In the genomic region with DNA sequence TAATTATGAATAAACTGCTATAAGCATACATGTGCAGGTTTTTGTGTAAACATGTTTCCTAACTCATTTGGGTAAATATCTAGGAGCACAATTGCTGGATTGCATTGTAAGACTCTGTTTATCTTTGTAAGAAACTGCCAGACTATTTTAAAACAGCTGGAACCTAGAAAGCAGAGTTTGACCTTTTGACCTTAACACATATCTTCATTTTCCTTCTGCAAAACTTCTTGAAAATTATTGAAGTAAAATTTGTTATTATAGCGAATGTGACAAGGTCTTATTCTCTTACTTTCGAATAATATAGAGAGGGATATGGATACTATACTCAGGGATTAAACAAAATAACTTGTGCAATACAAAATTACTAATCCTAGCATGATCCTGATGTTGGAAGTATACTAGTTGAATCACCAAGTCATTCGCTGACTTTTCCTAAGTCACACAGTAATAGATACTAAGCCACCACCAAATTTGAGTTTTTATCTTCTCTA, we compare ENCODE assay signal across 10 cellular contexts. TPM values are rescaled to one million over a fixed set of nuclear protein-coding genes. Genes with fewer than 3 reads are reported as not detected.
DNase-seq lines count a peak whose midpoint lies in the region; ATAC-seq and TF ChIP-seq lines count a peak whose summit lies in the region.
"Had no signal": no experiment of that assay in that cellular context is flagged by ENCODE, and none has a peak within 500 bp of the region (broad histone marks: within the 10 kb centered on the region; RNA-seq: fewer than 3 reads in every experiment).

No MANE protein-coding gene starts in this region.

- intact Hi-C loops in esophagus squamous epithelium (cut with DNase I) = no loop called here

- no peak for TF ChIP-seq CTCF in HL-60 (IDR thresholded peaks at IDR 0.05; ENCODE audit: insufficient read depth, low read length)
- TF ChIP-seq CTCF in esophagus squamous epithelium (IDR thresholded peaks at IDR 0.05) = no peak
- TF ChIP-seq CTCF in smooth muscle cell (IDR thresholded peaks at IDR 0.05; ENCODE audit: borderline replicate concordance, insufficient read depth, poor library complexity, severe bottlenecking) = no peak

- no peak for DNase-seq in HL-60 (ENCODE audit: low read depth in 1 of 2, low spot score in 1 of 2)
- no peak for DNase-seq in SJCRH30
- DNase-seq in esophagus squamous epithelium (lab: John Stamatoyannopoulos, UW) = no peak
- DNase-seq in smooth muscle cell (lab: John Stamatoyannopoulos, UW; ENCODE audit: unreplicated experiment) = no peak
- no peak for DNase-seq in hepatic stellate cell (ENCODE audit: low spot score)
- no peak for DNase-seq in HuH-7 (ENCODE audit: low spot score)
- DNase-seq: activated naive CD4-positive, alpha-beta T cell; hypothalamus; ovary had no signal

- peak overlapping the region; percentile 80 for H3K9ac ChIP-seq in smooth muscle cell (ENCODE audit: low read depth)

- peaks cover 25% of the 10 kb centered on the region for H3K79me2 ChIP-seq in smooth muscle cell (ENCODE audit: low read depth)

- H3K4me3 ChIP-seq in HL-60 (replicated peaks; ENCODE audit: insufficient read depth, low read length) (no peak overlapping the region), SJCRH30 (no peak overlapping the region), esophagus squamous epithelium (no peak overlapping the region), smooth muscle cell (no peak overlapping the region)
- H3K4me3 ChIP-seq: ovary had no signal

- H3K9me3 ChIP-seq in SJCRH30 (replicated peaks) (no peaks in the 10 kb centered on the region), esophagus squamous epithelium (no peaks in the 10 kb centered on the region), smooth muscle cell (replicated peaks; ENCODE audit: low read depth) (no peaks in the 10 kb centered on the region)
- H3K9me3 ChIP-seq: ovary had no signal

- WGBS in esophagus squamous epithelium, 2 donors = 38 to 58% methylated on average over 3 of the region's 3 CpGs
- 52% methylated on average over 3 of the region's 3 CpGs for WGBS in smooth muscle cell (ENCODE audit: low lambda C conversion rate)

- H2AFZ ChIP-seq in smooth muscle cell (ENCODE audit: low read depth) = no peak overlapping the region

- no peak for TF ChIP-seq POLR2A in esophagus squamous epithelium (IDR thresholded peaks at IDR 0.05)

- H3K27me3 ChIP-seq in HL-60 (ENCODE audit: insufficient read depth, poor library complexity, severe bottlenecking) (no peaks in the 10 kb centered on the region), SJCRH30 (no peaks in the 10 kb centered on the region), esophagus squamous epithelium (no peaks in the 10 kb centered on the region), smooth muscle cell (ENCODE audit: low read depth) (no peaks in the 10 kb centered on the region)
- H3K27me3 ChIP-seq: ovary had no signal

- peaks cover 46% of the 10 kb centered on the region for H3F3A ChIP-seq in smooth muscle cell (ENCODE audit: low read depth)

- peaks cover 11% of the 10 kb centered on the region for H4K20me1 ChIP-seq in smooth muscle cell (ENCODE audit: low read depth)

- no peaks in the 10 kb centered on the region for H3K36me3 ChIP-seq in SJCRH30
- H3K36me3 ChIP-seq in esophagus squamous epithelium = no peaks in the 10 kb centered on the region
- H3K36me3 ChIP-seq in smooth muscle cell (ENCODE audit: low read depth) = no peaks in the 10 kb centered on the region
- H3K36me3 ChIP-seq: ovary had no signal

- peaks cover 67% of the 10 kb centered on the region for H3K4me1 ChIP-seq in SJCRH30
- H3K4me1 ChIP-seq in esophagus squamous epithelium = peaks cover 5 to 63% (median 43%) of the 10 kb centered on the region in 3 donors
- peaks cover 23% of the 10 kb centered on the region for H3K4me1 ChIP-seq in smooth muscle cell (ENCODE audit: low read depth)

- peak overlapping the region; percentile 96 for H3K4me2 ChIP-seq in smooth muscle cell

- no peak for ATAC-seq in activated CD4-positive, CD25-positive, alpha-beta regulatory T cell treated with anti-CD3 and anti-CD28 coated beads, Interleukin-2, amount 50 U/mL, for 24 hours

- H3K27ac ChIP-seq in HL-60 (replicated peaks) (peak overlapping the region; percentile 63), SJCRH30 (peak overlapping the region; percentile 75), esophagus squamous epithelium (peak overlapping the region; percentile 86 to 96 (median 88)), smooth muscle cell (ENCODE audit: low read depth) (peak overlapping the region; percentile 97)
- H3K27ac ChIP-seq: ovary had no signal

RNA-seq across cellular contexts. Expression of a gene that starts 3.2 kb away (rescaled TPM):
- 28.1 and 34.4 TPM in 2 replicates for total RNA-seq in SJCRH30 (2014; rRNA removed; shearing (Covaris generic))
- total RNA-seq in esophagus squamous epithelium (1,000 to 10,000 TPM; 5,313 to 9,451 (median 7,147) TPM), smooth muscle cell (897 and 967 TPM in 2 replicates)
- 266 and 573 TPM in 2 replicates for polyA plus RNA-seq in smooth muscle cell

Comparison
In these comparisons a context has a peak if more than half of its experiments do, and no peak if none do; other contexts are left out.
1. RNA of a gene that starts 3.2 kb away (total RNA-seq): 5,313 to 9,451 TPM in esophagus squamous epithelium and 897 to 967 TPM in smooth muscle cell; 28.1 to 34.4 TPM in SJCRH30; every median in the first group is over 10 times any median in the second.
2. Peak in every context shown above with its lines, with median percentiles within 50 percentile points of each other: H3K27ac ChIP-seq.